In the genomic region with DNA sequence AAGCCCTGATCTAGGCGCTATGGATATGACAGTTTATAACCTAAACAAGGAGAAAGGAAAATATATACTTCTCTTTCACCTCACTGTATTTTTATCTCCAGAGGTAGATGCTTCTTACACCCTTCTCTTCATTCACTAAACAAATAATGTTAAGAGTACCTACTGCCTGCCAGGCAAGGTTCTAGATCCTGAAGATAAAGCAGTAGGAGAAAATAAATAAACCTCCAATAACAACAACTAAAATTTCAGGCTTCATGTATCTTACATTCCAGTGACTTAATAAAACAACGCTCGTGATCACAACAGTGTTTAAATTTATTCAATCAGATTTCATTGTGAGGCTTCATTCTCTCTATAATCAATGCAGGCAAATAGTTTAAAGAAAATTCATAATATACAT, we compare ENCODE assay signal across 28 cellular contexts. TPM values are rescaled to one million over a fixed set of nuclear protein-coding genes. Genes with fewer than 3 reads are reported as not detected.
DNase-seq lines count a peak whose midpoint lies in the region; FAIRE-seq and TF ChIP-seq lines count a peak whose summit lies in the region.
"Had no signal": no experiment of that assay in that cellular context is flagged by ENCODE, and none has a peak within 500 bp of the region (broad histone marks: within the 10 kb centered on the region; RNA-seq: fewer than 3 reads in every experiment).

No MANE protein-coding gene starts in this region.

- CTCF ChIA-PET in HEK293T (lab: Yijun Ruan, JAX), result no interaction called here

- peaks cover 73% of the 10 kb centered on the region for H3K79me2 ChIP-seq in keratinocyte (ENCODE audit: control insufficient read depth, insufficient read depth, low read length)

- no peaks in the 10 kb centered on the region for H4K20me1 ChIP-seq in keratinocyte (ENCODE audit: control insufficient read depth, extremely low read depth, insufficient read depth, low read length)

- H3K36me3 ChIP-seq in ascending aorta (no peaks in the 10 kb centered on the region), keratinocyte (ENCODE audit: control insufficient read depth in 2 of 2, extremely low read depth in 1 of 2, insufficient read depth in 2 of 2, low read length in 2 of 2) (peaks cover 0 to 2% of the 10 kb centered on the region in 2 experiments), subcutaneous abdominal adipose tissue (ENCODE audit: control insufficient read depth in 5 of 5, insufficient read depth in 5 of 5, low read length in 5 of 5) (no peaks in the 10 kb centered on the region)
- H3K36me3 ChIP-seq: cardiac muscle cell, ovary, right lobe of liver had no signal

- peaks cover 0 to 42% of the 10 kb centered on the region in 2 donors for H3K4me1 ChIP-seq in ascending aorta
- H3K4me1 ChIP-seq in keratinocyte (ENCODE audit: control insufficient read depth, extremely low read depth, insufficient read depth, low read length), result peaks cover 64% of the 10 kb centered on the region
- H3K4me1 ChIP-seq in subcutaneous abdominal adipose tissue (ENCODE audit: control insufficient read depth in 5 of 5, insufficient read depth in 5 of 5, low read length in 5 of 5), result peaks cover 3 to 46% (median 32%) of the 10 kb centered on the region in 5 donors

- POLR2A ChIA-PET in HEK293T (lab: Yijun Ruan, JAX), result no interaction called here

- H3K4me3 ChIP-seq in ascending aorta (peak overlapping the region; percentile 3 to 47), keratinocyte (ENCODE audit: control insufficient read depth in 2 of 3, extremely low read depth in 1 of 3, insufficient read depth in 2 of 3, low read depth in 1 of 3, low read length in 3 of 3) (peak overlapping the region in 2 of 3 experiments; percentile 66 to 68), subcutaneous abdominal adipose tissue (ENCODE audit: low read depth in 1 of 5, low read length in 5 of 5) (no peak overlapping the region)
- H3K4me3 ChIP-seq: cardiac muscle cell, lung, ovary, right lobe of liver had no signal

- H3K9me3 ChIP-seq in ascending aorta, result no peaks in the 10 kb centered on the region
- no peaks in the 10 kb centered on the region for H3K9me3 ChIP-seq in keratinocyte (ENCODE audit: control insufficient read depth, low read depth, low read length)
- no peaks in the 10 kb centered on the region for H3K9me3 ChIP-seq in subcutaneous abdominal adipose tissue (ENCODE audit: control insufficient read depth in 5 of 5, low read length in 5 of 5)
- H3K9me3 ChIP-seq: ovary, right lobe of liver had no signal

- peak overlapping the region; percentile 11 for H2AFZ ChIP-seq in keratinocyte (ENCODE audit: control insufficient read depth, low read length)

- intact Hi-C loops in ascending aorta (cut with DNase I), result loop anchor here (10.0 kb wide), 1 partner anchor 1276 kb away; no protein-coding TSS in a partner anchor

- H3K9ac ChIP-seq in keratinocyte (ENCODE audit: control insufficient read depth, extremely low read depth, insufficient read depth, low read length) (peak overlapping the region; percentile 74), subcutaneous abdominal adipose tissue (ENCODE audit: low read length in 5 of 5) (no peak overlapping the region)
- H3K9ac ChIP-seq: KMS-11 had no signal

- H3K4me2 ChIP-seq in keratinocyte (ENCODE audit: control insufficient read depth, extremely low read depth, insufficient read depth, low read depth, low read length), result peak overlapping the region; percentile 95
- H3K4me2 ChIP-seq: KMS-11 had no signal

- H3K27me3 ChIP-seq in ascending aorta (no peaks in the 10 kb centered on the region), keratinocyte (ENCODE audit: control insufficient read depth, extremely low read depth, insufficient read depth, low read length) (no peaks in the 10 kb centered on the region), subcutaneous abdominal adipose tissue (ENCODE audit: control insufficient read depth in 5 of 5, insufficient read depth in 4 of 5, low read length in 5 of 5) (no peaks in the 10 kb centered on the region)
- H3K27me3 ChIP-seq: cardiac muscle cell, dorsolateral prefrontal cortex, ovary, right lobe of liver had no signal

- H3K9me1 ChIP-seq in keratinocyte (ENCODE audit: control insufficient read depth, extremely low read depth, insufficient read depth, low read length), result no peaks in the 10 kb centered on the region

- dilution Hi-C loops in keratinocyte (cut with MboI; ENCODE audit: extremely low pct_ligation_motif_present, low sequenced_read_pairs), result no loop called here

- TF ChIP-seq CTCF in ascending aorta (IDR thresholded peaks at IDR 0.05) (no peak), keratinocyte (optimal IDR thresholded peaks at IDR 0.05 in 1 of 3, IDR thresholded peaks at IDR 0.05 in 1 of 3, conservative IDR thresholded peaks at IDR 0.05 in 1 of 3; ENCODE audit: extremely low read depth in 1 of 3, insufficient read depth in 2 of 3, low read length in 3 of 3) (no peak)

- H3K27ac ChIP-seq in ascending aorta (peak overlapping the region; percentile 70 to 83), keratinocyte (ENCODE audit: control insufficient read depth, insufficient read depth, low read length) (peak overlapping the region; percentile 89), subcutaneous abdominal adipose tissue (ENCODE audit: low read depth, low read length) (peak overlapping the region; percentile 6)
- H3K27ac ChIP-seq: cardiac muscle cell, dorsolateral prefrontal cortex, KMS-11, ovary had no signal

- DNase-seq in HEK293T (ENCODE audit: extremely low spot score) (no peak), ascending aorta (ENCODE audit: low spot score in 2 of 2) (no peak), keratinocyte (ENCODE audit: low read depth, low spot score) (no peak), DMS53 treated with DMSO at 0.1 percent for 48 hours (lab: John Stamatoyannopoulos, UW; ENCODE audit: unreplicated experiment) (no peak), GF-D8 (lab: John Stamatoyannopoulos, UW) (no peak)
- no peak for DNase-seq in activated naive CD4-positive, alpha-beta T cell (lab: John Stamatoyannopoulos, UW)
- DNase-seq: activated CD4-positive, alpha-beta T cell treated with anti-CD3 and anti-CD28 coated beads for 1 hour; activated CD8-positive, alpha-beta memory T cell treated with anti-CD3 and anti-CD28 coated beads for 24 hours; activated naive CD4-positive, alpha-beta T cell treated with Interleukin-2 at 50 U/mL for 16 hours; activated T-cell treated with anti-CD3 and anti-CD28 coated beads, Interleukin-2, amount 50 U/mL, for 4 hours; CD4-positive, CD25-positive, alpha-beta regulatory T cell; DMS 273 treated with DMSO at 0.1 percent for 48 hours; dorsolateral prefrontal cortex; hypothalamus; naive B cell; NCI-H1694 treated with DMSO at 0.1 percent for 48 hours; NCI-H748 treated with DMSO at 0.1 percent for 48 hours; ovary; right lobe of liver; SHP77; stimulated activated CD8-positive, alpha-beta memory T cell treated with anti-CD3 and anti-CD28 coated beads, Interleukin-4, amount 100 ng/mL, for 48 hours had no signal

- no peak for FAIRE-seq in keratinocyte (lab: Jason Lieb, UNC)
- FAIRE-seq: frontal cortex, islet of Langerhans had no signal

TF ChIP-seq in HEK293T, 16 proteins besides CTCF, POLR2A, EP300 and RAD21:
- no peak for TF ChIP-seq TARDBP (IDR thresholded peaks at IDR 0.05)
- TF ChIP-seq, protein P1, sequence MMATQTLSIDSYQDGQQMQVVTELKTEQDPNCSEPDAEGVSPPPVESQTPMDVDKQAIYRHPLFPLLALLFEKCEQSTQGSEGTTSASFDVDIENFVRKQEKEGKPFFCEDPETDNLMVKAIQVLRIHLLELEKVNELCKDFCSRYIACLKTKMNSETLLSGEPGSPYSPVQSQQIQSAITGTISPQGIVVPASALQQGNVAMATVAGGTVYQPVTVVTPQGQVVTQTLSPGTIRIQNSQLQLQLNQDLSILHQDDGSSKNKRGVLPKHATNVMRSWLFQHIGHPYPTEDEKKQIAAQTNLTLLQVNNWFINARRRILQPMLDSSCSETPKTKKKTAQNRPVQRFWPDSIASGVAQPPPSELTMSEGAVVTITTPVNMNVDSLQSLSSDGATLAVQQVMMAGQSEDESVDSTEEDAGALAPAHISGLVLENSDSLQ (IDR thresholded peaks at IDR 0.05), result no peak
- no peak for TF ChIP-seq ZNF384 (IDR thresholded peaks at IDR 0.05)
- TF ChIP-seq HDGF (IDR thresholded peaks at IDR 0.05; ENCODE audit: borderline replicate concordance), result no peak
- TF ChIP-seq NFRKB (IDR thresholded peaks at IDR 0.05), result no peak
- peak; percentile 34; the same call in 1 of the 2 replicates for TF ChIP-seq CTBP1 (IDR thresholded peaks at IDR 0.05; ENCODE audit: borderline replicate concordance)
- TF ChIP-seq FOXK2 (IDR thresholded peaks at IDR 0.05), result no peak
- no peak for TF ChIP-seq LEF1 (IDR thresholded peaks at IDR 0.05; ENCODE audit: borderline replicate concordance)
- TF ChIP-seq ELF4 (IDR thresholded peaks at IDR 0.05), result no peak
- peak; percentile 98 for TF ChIP-seq ARNT (IDR thresholded peaks at IDR 0.05)
- TF ChIP-seq FOXA1 (IDR thresholded peaks at IDR 0.05), result no peak
- no peak for TF ChIP-seq SUZ12 (IDR thresholded peaks at IDR 0.05)

RNA-seq across cellular contexts. Expression of a gene that starts 20.6 kb away (rescaled TPM):
- 21.0 TPM for total RNA-seq in ascending aorta
- polyA plus RNA-seq in keratinocyte, result 19.5 to 29.7 TPM (median 28.9 TPM) in 3 replicates
- 22.1 TPM for polyA plus RNA-seq in keratinocyte (2011; ENCODE audit: low read depth)
- 11.6 and 23.3 TPM in 2 replicates for polyA plus RNA-seq in keratinocyte (2011; cell fraction: cytosol; rRNA removed)
- 34.6 and 37.1 TPM in 2 replicates for polyA plus RNA-seq in keratinocyte (2011; cell fraction: nucleus; rRNA removed)
- polyA plus RNA-seq in keratinocyte (2012; ENCODE audit: low replicate concordance), result 12.8 and 36.2 TPM in 2 replicates
- 30.0 to 73.6 TPM (median 44.4 TPM) in 3 replicates for polyA minus RNA-seq in keratinocyte
- 24.0 TPM for polyA minus RNA-seq in keratinocyte (2011; cell fraction: cytosol; rRNA and poly(A)+ RNA removed)
- 35.7 and 84.4 TPM in 2 replicates for polyA minus RNA-seq in keratinocyte (2011; cell fraction: nucleus; rRNA and poly(A)+ RNA removed)
- total RNA-seq: OCI-LY7 had no signal
- polyA plus RNA-seq: CD4-positive, CD25-positive, alpha-beta regulatory T cell had no signal

Comparison
In these comparisons a context has a peak if more than half of its experiments do, and no peak if none do; other contexts are left out.
1. H3K27ac ChIP-seq: peak in every context shown above with its lines; median percentile 89 in keratinocyte; 76 in ascending aorta; 6 in subcutaneous abdominal adipose tissue.
2. H3K4me3 ChIP-seq: peak in ascending aorta (2 of 2) and keratinocyte (2 of 3); none in subcutaneous abdominal adipose tissue (0 of 5).